ENCODE assay signal across 25 cellular contexts in the genomic region with DNA sequence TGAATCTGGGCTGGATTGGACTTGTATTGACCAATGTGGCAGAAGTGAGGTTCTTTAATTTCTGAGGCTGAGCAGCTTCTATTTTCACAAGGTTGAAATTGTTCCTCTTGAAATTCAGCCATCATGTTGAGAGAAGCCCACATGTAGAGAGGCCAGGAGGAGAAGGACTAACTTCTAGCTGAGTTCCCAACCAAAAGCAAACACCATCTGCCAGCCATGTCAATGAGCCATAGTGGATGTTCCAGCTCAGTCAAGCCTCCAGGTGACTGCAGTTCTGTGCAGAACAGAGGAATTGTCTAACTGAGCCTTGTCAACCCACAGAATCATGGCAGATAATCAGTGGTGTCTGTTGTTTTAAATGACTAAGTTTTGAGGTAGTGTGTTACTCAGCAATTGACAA.
"Had no signal": no experiment of that assay in that cellular context is flagged by ENCODE, and none has a peak within 500 bp of the region (broad histone marks: within the 10 kb centered on the region; RNA-seq: fewer than 3 reads in every experiment).

No MANE protein-coding gene starts in this region.

- DNase-seq: activated CD4-positive, alpha-beta memory T cell treated with anti-CD3 and anti-CD28 coated beads, Interleukin-2, amount 10 ng/mL, durations not matched to agents 7 days and 5 days; activated CD4-positive, alpha-beta T cell treated with anti-CD3 and anti-CD28 coated beads for 1 hour; activated CD4-positive, alpha-beta T cell treated with anti-CD3 and anti-CD28 coated beads for 48 hours; activated CD4-positive, CD25-positive, alpha-beta regulatory T cell; activated CD8-positive, alpha-beta memory T cell treated with anti-CD3 and anti-CD28 coated beads for 24 hours; activated CD8-positive, alpha-beta memory T cell treated with anti-CD3 and anti-CD28 coated beads, Interleukin-2, amount 10 ng/mL, durations not matched to agents 7 days and 5 days; activated CD8-positive, alpha-beta memory T cell treated with anti-CD3 and anti-CD28 coated beads, Interleukin-2, amount 50 U/mL, for 48 hours; activated effector memory CD4-positive, alpha-beta T cell treated with Interleukin-2 at 50 U/mL for 16 hours; activated naive CD4-positive, alpha-beta T cell treated with anti-CD3 and anti-CD28 coated beads, Interleukin-2, amount 50 U/mL, for 16 hours; activated naive CD8-positive, alpha-beta T cell treated with anti-CD3 and anti-CD28 coated beads for 36 hours; activated T-cell treated with anti-CD3 and anti-CD28 coated beads, Interleukin-2, amount 50 U/mL, for 48 hours; amniotic stem cell; body of pancreas; colonic mucosa; NCI-H1092 treated with DMSO at 0.1 percent for 48 hours; NCI-H1417; NCI-H146; NCI-H1930; NCI-H2081 treated with DMSO at 0.1 percent for 48 hours; NCI-H510A treated with DMSO at 0.1 percent for 48 hours; NCI-H526 treated with DMSO at 0.1 percent for 48 hours; NCI-H82; SHP77; SJCRH30; WERI-Rb-1 had no signal
